In genomic region chr1:53195211-53195909, GRCh38 we compare ENCODE assay signal across 1 cellular context.
TF ChIP-seq lines count a peak whose summit lies in the region.

No MANE protein-coding gene starts in this region.

TF ChIP-seq in H1, 55 proteins besides CTCF, POLR2A, EP300 and RAD21:
- TF ChIP-seq ATF2 (IDR thresholded peaks at IDR 0.05; ENCODE audit: low read length): no peak
- TF ChIP-seq BRCA1 (IDR thresholded peaks at IDR 0.05; ENCODE audit: low read depth, low read length): no peak
- no peak for TF ChIP-seq EZH2 (IDR thresholded peaks at IDR 0.05; ENCODE audit: low read depth, low read length, severe bottlenecking)
- TF ChIP-seq POLR2AphosphoS5 (IDR thresholded peaks at IDR 0.05; ENCODE audit: low read depth, low read length): no peak
- TF ChIP-seq POU5F1 (IDR thresholded peaks at IDR 0.05; ENCODE audit: low read depth, low read length): no peak
- no peak for TF ChIP-seq ZNF274 (IDR thresholded peaks at IDR 0.05; ENCODE audit: borderline replicate concordance, extremely low read depth, low read length)
- TF ChIP-seq SP4 (IDR thresholded peaks at IDR 0.05; ENCODE audit: low read length): no peak
- TF ChIP-seq SP1 (IDR thresholded peaks at IDR 0.05; ENCODE audit: low read depth, low read length): no peak
- TF ChIP-seq ATF3 (IDR thresholded peaks at IDR 0.05; ENCODE audit: insufficient read depth, low read depth, low read length): no peak
- TF ChIP-seq FOSL1 (IDR thresholded peaks at IDR 0.05; ENCODE audit: insufficient read depth, low read depth, low read length): no peak
- no peak for TF ChIP-seq SP2 (IDR thresholded peaks at IDR 0.05; ENCODE audit: low read length)
- TF ChIP-seq BCL11A (IDR thresholded peaks at IDR 0.05; ENCODE audit: low read depth in 2 of 2, low read length in 2 of 2): no peak
- TF ChIP-seq KDM4A (IDR thresholded peaks at IDR 0.05; ENCODE audit: low read depth, low read length, severe bottlenecking): no peak
- no peak for TF ChIP-seq JUN (IDR thresholded peaks at IDR 0.05; ENCODE audit: low read depth, low read length)
- TF ChIP-seq HDAC6 (IDR thresholded peaks at IDR 0.05; ENCODE audit: low read depth, low read length): no peak
- no peak for TF ChIP-seq MAFK (IDR thresholded peaks at IDR 0.05; ENCODE audit: low read depth, low read length)
- TF ChIP-seq CEBPB (IDR thresholded peaks at IDR 0.05; ENCODE audit: low read depth, low read length): no peak
- no peak for TF ChIP-seq CBX8 (IDR thresholded peaks at IDR 0.05; ENCODE audit: borderline replicate concordance, low read depth, low read length)
- TF ChIP-seq NRF1 (IDR thresholded peaks at IDR 0.05; ENCODE audit: low read depth, low read length): no peak
- TF ChIP-seq SIN3A (conservative IDR thresholded peaks at IDR 0.05 in 1 of 2, IDR thresholded peaks at IDR 0.05 in 1 of 2; ENCODE audit: low read depth in 1 of 2, low read length in 2 of 2): no peak
